21 cellular contexts compared by ENCODE assay signal in the genomic region with DNA sequence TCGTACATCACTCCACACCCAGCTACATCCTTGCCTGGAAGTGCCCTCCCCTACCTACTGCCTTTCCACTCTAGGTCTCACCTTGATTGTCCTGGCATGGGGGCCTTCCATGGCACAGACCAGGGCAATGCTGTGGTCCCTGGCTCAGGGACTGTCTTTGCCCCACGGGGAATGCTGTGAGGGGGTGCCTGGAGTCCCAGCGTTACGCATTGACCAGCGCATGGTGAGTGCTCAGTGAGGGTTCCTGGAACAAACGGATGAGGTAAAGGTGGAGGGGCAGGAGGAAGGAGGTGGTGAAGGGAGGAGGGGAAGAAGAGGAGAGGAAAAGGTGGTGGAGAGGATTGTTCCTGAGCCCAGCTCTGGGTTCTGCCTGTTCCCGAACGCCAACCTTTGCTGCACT. TPM values are rescaled to one million over a fixed set of nuclear protein-coding genes. Genes with fewer than 3 reads are reported as not detected.
DNase-seq lines count a peak whose midpoint lies in the region; ATAC-seq and TF ChIP-seq lines count a peak whose summit lies in the region.
"Had no signal": no experiment of that assay in that cellular context is flagged by ENCODE, and none has a peak within 500 bp of the region (broad histone marks: within the 10 kb centered on the region; RNA-seq: fewer than 3 reads in every experiment).

No MANE protein-coding gene starts in this region.

- DNase-seq in right atrium auricular region (ENCODE audit: low spot score) = peak; percentile 13
- DNase-seq in Right ventricle myocardium inferior (ENCODE audit: missing footprints) = no peak
- peak; percentile 32 for DNase-seq in islet precursor cell
- peak; percentile 63 for DNase-seq in posterior vena cava (ENCODE audit: low spot score)
- no peak for DNase-seq in NOMO-1 (lab: John Stamatoyannopoulos, UW; ENCODE audit: unreplicated experiment in 2 of 2)
- no peak for DNase-seq in AG20443 (ENCODE audit: low spot score)
- DNase-seq: CD4-positive, CD25-positive, alpha-beta regulatory T cell; DMS153; HCEC 1CT; NCI-H1092; NCI-H1417 treated with DMSO at 0.1 percent for 48 hours; NCI-H1694 treated with DMSO at 0.1 percent for 48 hours; NCI-H2081; NCI-H2227 treated with DMSO at 0.1 percent for 48 hours; RPMI8226; SHP77 treated with DMSO at 0.1 percent for 48 hours had no signal

- no peak for TF ChIP-seq CTCF in right atrium auricular region (IDR thresholded peaks at IDR 0.05)

- intact Hi-C loops in Right ventricle myocardium inferior (cut with DNase I) (no loop called here), posterior vena cava (cut with DNase I) (no loop called here)

- no peaks in the 10 kb centered on the region for H3K36me3 ChIP-seq in right atrium auricular region
- H3K36me3 ChIP-seq: BLaER1 had no signal

- no peaks in the 10 kb centered on the region for H3K4me1 ChIP-seq in right atrium auricular region
- H3K4me1 ChIP-seq: BLaER1 had no signal

- no peaks in the 10 kb centered on the region for H3K27me3 ChIP-seq in right atrium auricular region
- H3K27me3 ChIP-seq: BLaER1 had no signal

- H3K27ac ChIP-seq in right atrium auricular region = no peak overlapping the region
- H3K27ac ChIP-seq: BLaER1, GM23248, HL-60 had no signal

- no peak overlapping the region for H3K4me3 ChIP-seq in right atrium auricular region
- H3K4me3 ChIP-seq: BLaER1, GM23248 had no signal

- ATAC-seq in Right ventricle myocardium inferior (no peak), GM18870 (IDR thresholded peaks at IDR 0.05; ENCODE audit: unreplicated experiment) (no peak)

- H3K9me3 ChIP-seq in right atrium auricular region = no peaks in the 10 kb centered on the region
- H3K9me3 ChIP-seq: BLaER1 had no signal

RNA-seq across cellular contexts. Expression of a gene that starts 40.6 kb away (rescaled TPM):
- total RNA-seq in right atrium auricular region = under 1 TPM in 1 of 2 donors, not detected in 1; 0.43 TPM
- 0.27 TPM for total RNA-seq in Right ventricle myocardium inferior
- total RNA-seq in posterior vena cava = 1 to 10 TPM in 1 of 2 donors, under 1 TPM in 1; 0.97 to 1.3 TPM
- total RNA-seq: A172 had no signal

Comparison
In these comparisons a context has a peak if more than half of its experiments do, and no peak if none do; other contexts are left out.
1. DNase-seq: peak in right atrium auricular region (single experiment), islet precursor cell (single experiment) and posterior vena cava (single experiment); none in Right ventricle myocardium inferior (single experiment), NOMO-1 (0 of 2) and AG20443 (single experiment).